ENCODE assay signal across 8 cellular contexts in the genomic region with DNA sequence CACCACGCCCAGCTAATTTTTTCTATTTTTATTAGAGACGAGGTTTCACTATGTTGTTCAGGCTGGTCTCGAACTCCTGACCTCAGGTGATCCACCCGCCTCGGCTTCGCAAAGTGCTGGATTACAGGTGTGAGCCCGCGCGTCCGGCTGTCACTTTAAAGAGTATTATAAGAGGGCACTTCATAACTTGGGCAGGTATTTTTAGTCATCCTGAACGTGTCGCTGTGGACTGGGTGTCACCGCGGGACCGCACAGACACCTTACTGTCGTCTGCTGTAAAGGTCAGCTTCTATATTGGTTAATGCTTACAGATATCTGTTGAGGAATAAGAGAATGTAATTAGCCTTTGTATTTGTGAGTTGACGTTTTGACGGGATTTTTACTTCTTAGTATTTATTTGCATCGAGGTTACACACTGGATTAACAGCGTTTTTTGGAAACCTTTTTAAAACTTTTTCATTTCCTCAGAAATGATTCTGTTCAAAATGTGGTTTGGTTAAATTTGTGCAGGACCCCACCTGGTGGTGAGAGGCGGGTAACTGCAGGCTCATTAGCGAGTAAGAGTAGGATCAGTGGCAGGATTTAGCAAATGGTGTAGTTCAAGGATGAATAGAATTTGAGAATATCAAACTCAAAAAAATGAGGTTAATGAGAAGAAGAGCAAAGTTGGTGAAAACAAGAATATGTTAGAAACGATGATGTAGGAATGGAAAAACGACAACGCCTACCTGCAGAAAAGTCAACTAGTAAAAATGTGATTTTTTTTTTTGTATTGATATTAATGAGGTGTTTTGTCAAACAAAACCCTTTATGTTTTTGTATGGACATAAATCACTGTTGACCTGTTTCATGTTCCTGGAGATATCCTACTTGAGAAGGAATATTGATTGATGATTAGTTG. TPM values are rescaled to one million over a fixed set of nuclear protein-coding genes. Genes with fewer than 3 reads are reported as not detected.
DNase-seq lines count a peak whose midpoint lies in the region; ATAC-seq and TF ChIP-seq lines count a peak whose summit lies in the region.

No MANE protein-coding gene starts in this region.

- peaks cover 33% of the 10 kb centered on the region for H3K27me3 Mint-ChIP-seq in GM23338 (ENCODE audit: insufficient read depth, low read depth, poor library complexity)

- intact Hi-C loops in lower lobe of right lung (cut with DNase I), result no loop called here

- H3K9me2 ChIP-seq in GM23338 (ENCODE audit: insufficient read depth), result no peaks in the 10 kb centered on the region

- ATAC-seq in GM23338 (no peak), lower lobe of right lung (no peak), HG02981 (IDR thresholded peaks at IDR 0.05; ENCODE audit: unreplicated experiment) (no peak)

- H3K4me2 ChIP-seq in GM23338, result peak overlapping the region; percentile 99

- peaks cover 58% of the 10 kb centered on the region for H4K20me1 ChIP-seq in GM23338 (replicated peaks; ENCODE audit: insufficient read depth)

- H3K4me1 Mint-ChIP-seq in GM23338, result peaks cover 58% of the 10 kb centered on the region

- DNase-seq in Caki2 (ENCODE audit: low read depth) (peak; percentile 50), GM23338 (ENCODE audit: low spot score) (peak; percentile 78), NCI-H226 (peak; percentile 41), lower lobe of right lung (peak; percentile 67)
- peak; percentile 70 to 75 for DNase-seq in activated CD4-positive, alpha-beta T cell treated with anti-CD3 and anti-CD28 coated beads, Interleukin-2, amount 50 U/mL, for 48 hours
- peak; percentile 54 for DNase-seq in effector CD4-positive, alpha-beta T cell
- DNase-seq in stimulated activated CD8-positive, alpha-beta memory T cell treated with anti-CD3 and anti-CD28 coated beads, Interleukin-15, amount 100 ng/mL, for 48 hours (ENCODE audit: low read depth in 2 of 2), result peak; percentile 20 to 36

- peaks cover 9% of the 10 kb centered on the region; the same call in 2 of the 3 replicates for H3K9me3 Mint-ChIP-seq in GM23338

- peaks cover 26% of the 10 kb centered on the region for H3F3A ChIP-seq in GM23338 (replicated peaks; ENCODE audit: low read depth)

- H3K4me1 ChIP-seq in GM23338 (ENCODE audit: insufficient read depth) (peaks cover 48% of the 10 kb centered on the region), lower lobe of right lung (peaks cover 61% of the 10 kb centered on the region)

- no peak overlapping the region for H2AFZ ChIP-seq in GM23338

- H3K4me3 Mint-ChIP-seq in GM23338, result peak overlapping the region; percentile 90

- H3K27me3 ChIP-seq in GM23338 (ENCODE audit: insufficient read depth), result no peaks in the 10 kb centered on the region
- H3K27me3 ChIP-seq in lower lobe of right lung (ENCODE audit: low read depth), result no peaks in the 10 kb centered on the region

- H3K79me2 ChIP-seq in GM23338 (replicated peaks; ENCODE audit: insufficient read depth), result peaks cover 93% of the 10 kb centered on the region

- in situ Hi-C loops in Caki2 (cut with HindIII; ENCODE audit: low pct_unique_long_range_greater_than_20kb, low sequenced_read_pairs), result no loop called here

- H3K27ac Mint-ChIP-seq in GM23338, result peak overlapping the region; percentile 16

- H3K36me3 ChIP-seq in GM23338 (ENCODE audit: insufficient read depth), result no peaks in the 10 kb centered on the region
- H3K36me3 ChIP-seq in lower lobe of right lung, result no peaks in the 10 kb centered on the region

- H3K4me3 ChIP-seq in GM23338, result peak overlapping the region; percentile 100
- no peak overlapping the region for H3K4me3 ChIP-seq in lower lobe of right lung

- H3K27ac ChIP-seq in GM23338 (ENCODE audit: low read depth), result peak overlapping the region; percentile 90
- H3K27ac ChIP-seq in lower lobe of right lung, result no peak overlapping the region

- TF ChIP-seq CTCF in GM23338 (conservative IDR thresholded peaks at IDR 0.05; ENCODE audit: low read depth in 2 of 2) (peak; percentile 73 to 100), lower lobe of right lung (IDR thresholded peaks at IDR 0.05) (peak; percentile 85)

- H3K9me3 ChIP-seq in lower lobe of right lung, result no peaks in the 10 kb centered on the region

- H3K36me3 Mint-ChIP-seq in GM23338 (ENCODE audit: low read depth), result peaks cover 55% of the 10 kb centered on the region

TF ChIP-seq in GM23338, 12 proteins besides CTCF, POLR2A, EP300 and RAD21 (continues in another document):
- TF ChIP-seq NANOG (IDR thresholded peaks at IDR 0.05; ENCODE audit: borderline replicate concordance) (no peak), EZH2 (IDR thresholded peaks at IDR 0.05; ENCODE audit: low read depth, unreplicated experiment) (no peak), POLR2AphosphoS5 (IDR thresholded peaks at IDR 0.05; ENCODE audit: low read depth) (no peak), CREB1 (CRISPR knock-in tag; IDR thresholded peaks at IDR 0.05; ENCODE audit: low read depth) (no peak), ZNF114 (CRISPR knock-in tag; IDR thresholded peaks at IDR 0.05) (no peak), EZH2phosphoT487 (IDR thresholded peaks at IDR 0.05; ENCODE audit: unreplicated experiment) (no peak), JUNB (IDR thresholded peaks at IDR 0.05; ENCODE audit: unreplicated experiment) (no peak), STAT1 (IDR thresholded peaks at IDR 0.05; ENCODE audit: unreplicated experiment) (no peak), ZNF331 (CRISPR knock-in tag; IDR thresholded peaks at IDR 0.05; ENCODE audit: low read depth) (no peak)
- TF ChIP-seq, protein P1, sequence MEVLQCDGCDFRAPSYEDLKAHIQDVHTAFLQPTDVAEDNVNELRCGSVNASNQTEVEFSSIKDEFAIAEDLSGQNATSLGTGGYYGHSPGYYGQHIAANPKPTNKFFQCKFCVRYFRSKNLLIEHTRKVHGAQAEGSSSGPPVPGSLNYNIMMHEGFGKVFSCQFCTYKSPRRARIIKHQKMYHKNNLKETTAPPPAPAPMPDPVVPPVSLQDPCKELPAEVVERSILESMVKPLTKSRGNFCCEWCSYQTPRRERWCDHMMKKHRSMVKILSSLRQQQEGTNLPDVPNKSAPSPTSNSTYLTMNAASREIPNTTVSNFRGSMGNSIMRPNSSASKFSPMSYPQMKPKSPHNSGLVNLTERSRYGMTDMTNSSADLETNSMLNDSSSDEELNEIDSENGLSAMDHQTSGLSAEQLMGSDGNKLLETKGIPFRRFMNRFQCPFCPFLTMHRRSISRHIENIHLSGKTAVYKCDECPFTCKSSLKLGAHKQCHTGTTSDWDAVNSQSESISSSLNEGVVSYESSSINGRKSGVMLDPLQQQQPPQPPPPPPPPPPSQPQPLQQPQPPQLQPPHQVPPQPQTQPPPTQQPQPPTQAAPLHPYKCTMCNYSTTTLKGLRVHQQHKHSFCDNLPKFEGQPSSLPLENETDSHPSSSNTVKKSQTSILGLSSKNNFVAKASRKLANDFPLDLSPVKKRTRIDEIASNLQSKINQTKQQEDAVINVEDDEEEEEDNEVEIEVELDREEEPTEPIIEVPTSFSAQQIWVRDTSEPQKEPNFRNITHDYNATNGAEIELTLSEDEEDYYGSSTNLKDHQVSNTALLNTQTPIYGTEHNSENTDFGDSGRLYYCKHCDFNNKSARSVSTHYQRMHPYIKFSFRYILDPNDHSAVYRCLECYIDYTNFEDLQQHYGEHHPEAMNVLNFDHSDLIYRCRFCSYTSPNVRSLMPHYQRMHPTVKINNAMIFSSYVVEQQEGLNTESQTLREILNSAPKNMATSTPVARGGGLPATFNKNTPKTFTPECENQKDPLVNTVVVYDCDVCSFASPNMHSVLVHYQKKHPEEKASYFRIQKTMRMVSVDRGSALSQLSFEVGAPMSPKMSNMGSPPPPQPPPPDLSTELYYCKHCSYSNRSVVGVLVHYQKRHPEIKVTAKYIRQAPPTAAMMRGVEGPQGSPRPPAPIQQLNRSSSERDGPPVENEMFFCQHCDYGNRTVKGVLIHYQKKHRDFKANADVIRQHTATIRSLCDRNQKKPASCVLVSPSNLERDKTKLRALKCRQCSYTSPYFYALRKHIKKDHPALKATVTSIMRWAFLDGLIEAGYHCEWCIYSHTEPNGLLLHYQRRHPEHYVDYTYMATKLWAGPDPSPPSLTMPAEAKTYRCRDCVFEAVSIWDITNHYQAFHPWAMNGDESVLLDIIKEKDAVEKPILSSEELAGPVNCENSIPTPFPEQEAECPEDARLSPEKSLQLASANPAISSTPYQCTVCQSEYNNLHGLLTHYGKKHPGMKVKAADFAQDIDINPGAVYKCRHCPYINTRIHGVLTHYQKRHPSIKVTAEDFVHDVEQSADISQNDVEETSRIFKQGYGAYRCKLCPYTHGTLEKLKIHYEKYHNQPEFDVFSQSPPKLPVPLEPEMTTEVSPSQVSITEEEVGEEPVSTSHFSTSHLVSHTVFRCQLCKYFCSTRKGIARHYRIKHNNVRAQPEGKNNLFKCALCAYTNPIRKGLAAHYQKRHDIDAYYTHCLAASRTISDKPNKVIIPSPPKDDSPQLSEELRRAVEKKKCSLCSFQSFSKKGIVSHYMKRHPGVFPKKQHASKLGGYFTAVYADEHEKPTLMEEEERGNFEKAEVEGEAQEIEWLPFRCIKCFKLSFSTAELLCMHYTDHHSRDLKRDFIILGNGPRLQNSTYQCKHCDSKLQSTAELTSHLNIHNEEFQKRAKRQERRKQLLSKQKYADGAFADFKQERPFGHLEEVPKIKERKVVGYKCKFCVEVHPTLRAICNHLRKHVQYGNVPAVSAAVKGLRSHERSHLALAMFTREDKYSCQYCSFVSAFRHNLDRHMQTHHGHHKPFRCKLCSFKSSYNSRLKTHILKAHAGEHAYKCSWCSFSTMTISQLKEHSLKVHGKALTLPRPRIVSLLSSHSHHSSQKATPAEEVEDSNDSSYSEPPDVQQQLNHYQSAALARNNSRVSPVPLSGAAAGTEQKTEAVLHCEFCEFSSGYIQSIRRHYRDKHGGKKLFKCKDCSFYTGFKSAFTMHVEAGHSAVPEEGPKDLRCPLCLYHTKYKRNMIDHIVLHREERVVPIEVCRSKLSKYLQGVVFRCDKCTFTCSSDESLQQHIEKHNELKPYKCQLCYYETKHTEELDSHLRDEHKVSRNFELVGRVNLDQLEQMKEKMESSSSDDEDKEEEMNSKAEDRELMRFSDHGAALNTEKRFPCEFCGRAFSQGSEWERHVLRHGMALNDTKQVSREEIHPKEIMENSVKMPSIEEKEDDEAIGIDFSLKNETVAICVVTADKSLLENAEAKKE (CRISPR knock-in tag; IDR thresholded peaks at IDR 0.05), result no peak
- TF ChIP-seq, protein P2, sequence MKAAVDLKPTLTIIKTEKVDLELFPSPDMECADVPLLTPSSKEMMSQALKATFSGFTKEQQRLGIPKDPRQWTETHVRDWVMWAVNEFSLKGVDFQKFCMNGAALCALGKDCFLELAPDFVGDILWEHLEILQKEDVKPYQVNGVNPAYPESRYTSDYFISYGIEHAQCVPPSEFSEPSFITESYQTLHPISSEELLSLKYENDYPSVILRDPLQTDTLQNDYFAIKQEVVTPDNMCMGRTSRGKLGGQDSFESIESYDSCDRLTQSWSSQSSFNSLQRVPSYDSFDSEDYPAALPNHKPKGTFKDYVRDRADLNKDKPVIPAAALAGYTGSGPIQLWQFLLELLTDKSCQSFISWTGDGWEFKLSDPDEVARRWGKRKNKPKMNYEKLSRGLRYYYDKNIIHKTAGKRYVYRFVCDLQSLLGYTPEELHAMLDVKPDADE (IDR thresholded peaks at IDR 0.05), result no peak

RNA-seq across cellular contexts. Expression of a gene that starts 3.2 kb away (rescaled TPM):
- 81.2 and 101 TPM in 2 replicates for total RNA-seq in Caki2 (2014; rRNA removed; shearing (Covaris generic); ENCODE audit: low replicate concordance)
- total RNA-seq in GM23338 (2014; rRNA removed; shearing (Covaris generic)), result 308 and 325 TPM in 2 replicates
- 305 and 322 TPM in 2 replicates for polyA plus RNA-seq in GM23338 (2016; fragmentation: Nextera tagmentation; extraction: Ambion mirVana)
- 103 TPM for total RNA-seq in lower lobe of right lung

Comparison
In these comparisons a context has a peak if more than half of its experiments do, and no peak if none do; other contexts are left out.
1. DNase-seq: peak in every context shown above with its lines; median percentile 78 in GM23338; 72 in activated CD4-positive, alpha-beta T cell treated with anti-CD3 and anti-CD28 coated beads, Interleukin-2, amount 50 U/mL, for 48 hours; 67 in lower lobe of right lung; 54 in effector CD4-positive, alpha-beta T cell; 50 in Caki2; 41 in NCI-H226; 28 in stimulated activated CD8-positive, alpha-beta memory T cell treated with anti-CD3 and anti-CD28 coated beads, Interleukin-15, amount 100 ng/mL, for 48 hours.